ENCODE assay signal across 1 cellular context in the genomic region with DNA sequence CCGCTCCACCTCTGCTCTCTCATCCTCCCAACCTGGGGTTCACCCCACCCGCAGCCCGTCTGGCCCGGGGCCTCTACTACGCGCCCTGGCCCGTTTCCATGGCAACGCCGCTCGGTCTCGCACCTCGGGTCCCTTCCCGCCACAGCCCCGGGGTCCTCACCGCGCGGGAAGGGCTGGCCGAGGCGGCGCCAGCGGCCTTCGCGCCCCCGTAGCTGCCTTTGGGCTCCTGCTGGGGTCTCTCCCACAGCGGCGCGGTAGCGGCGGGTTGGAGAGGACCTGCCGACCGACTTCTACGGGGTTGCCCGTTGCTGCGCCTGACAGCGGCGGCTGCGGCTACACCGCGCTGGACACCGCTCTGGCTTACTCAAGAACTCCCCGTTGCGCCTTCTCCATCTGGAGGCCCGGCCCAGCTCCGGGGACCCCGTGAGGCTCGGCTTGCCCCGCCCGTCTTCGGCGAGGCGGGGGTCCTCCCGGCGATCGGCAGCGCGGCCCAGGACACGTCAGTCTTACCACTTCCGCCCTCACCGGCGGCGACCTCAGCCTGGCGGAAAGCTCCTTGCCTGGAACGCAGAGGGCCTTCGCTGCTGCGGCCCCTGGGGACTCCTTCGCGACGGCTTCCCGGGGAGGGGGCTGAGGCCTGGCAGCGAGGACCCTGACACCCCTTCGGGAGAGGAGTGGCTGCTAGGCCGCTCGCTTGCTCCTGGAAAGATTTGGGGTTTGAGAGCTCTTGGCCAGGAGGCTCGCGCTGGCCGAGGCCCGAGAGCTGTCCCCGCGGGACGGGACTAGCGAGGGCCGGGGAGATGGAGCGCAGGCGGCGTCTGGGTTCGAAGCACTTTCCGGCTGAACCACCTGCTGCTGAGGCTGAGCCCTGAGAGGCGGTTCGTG.
A peak's percentile ranks its signal among the peaks of the same experiment; 100 is the strongest.
TF ChIP-seq lines count a peak whose summit lies in the region.

A gene with protein sequence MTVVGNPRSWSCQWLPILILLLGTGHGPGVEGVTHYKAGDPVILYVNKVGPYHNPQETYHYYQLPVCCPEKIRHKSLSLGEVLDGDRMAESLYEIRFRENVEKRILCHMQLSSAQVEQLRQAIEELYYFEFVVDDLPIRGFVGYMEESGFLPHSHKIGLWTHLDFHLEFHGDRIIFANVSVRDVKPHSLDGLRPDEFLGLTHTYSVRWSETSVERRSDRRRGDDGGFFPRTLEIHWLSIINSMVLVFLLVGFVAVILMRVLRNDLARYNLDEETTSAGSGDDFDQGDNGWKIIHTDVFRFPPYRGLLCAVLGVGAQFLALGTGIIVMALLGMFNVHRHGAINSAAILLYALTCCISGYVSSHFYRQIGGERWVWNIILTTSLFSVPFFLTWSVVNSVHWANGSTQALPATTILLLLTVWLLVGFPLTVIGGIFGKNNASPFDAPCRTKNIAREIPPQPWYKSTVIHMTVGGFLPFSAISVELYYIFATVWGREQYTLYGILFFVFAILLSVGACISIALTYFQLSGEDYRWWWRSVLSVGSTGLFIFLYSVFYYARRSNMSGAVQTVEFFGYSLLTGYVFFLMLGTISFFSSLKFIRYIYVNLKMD (minus strand): TSS at position 256 of the 885 bp plus-strand sequence. CDS start 422 bp downstream, outside the sequence.

TF ChIP-seq in HepG2, 621 proteins besides CTCF, POLR2A, EP300 and RAD21 (continued from another document and continues in another):
- TF ChIP-seq, protein P1, sequence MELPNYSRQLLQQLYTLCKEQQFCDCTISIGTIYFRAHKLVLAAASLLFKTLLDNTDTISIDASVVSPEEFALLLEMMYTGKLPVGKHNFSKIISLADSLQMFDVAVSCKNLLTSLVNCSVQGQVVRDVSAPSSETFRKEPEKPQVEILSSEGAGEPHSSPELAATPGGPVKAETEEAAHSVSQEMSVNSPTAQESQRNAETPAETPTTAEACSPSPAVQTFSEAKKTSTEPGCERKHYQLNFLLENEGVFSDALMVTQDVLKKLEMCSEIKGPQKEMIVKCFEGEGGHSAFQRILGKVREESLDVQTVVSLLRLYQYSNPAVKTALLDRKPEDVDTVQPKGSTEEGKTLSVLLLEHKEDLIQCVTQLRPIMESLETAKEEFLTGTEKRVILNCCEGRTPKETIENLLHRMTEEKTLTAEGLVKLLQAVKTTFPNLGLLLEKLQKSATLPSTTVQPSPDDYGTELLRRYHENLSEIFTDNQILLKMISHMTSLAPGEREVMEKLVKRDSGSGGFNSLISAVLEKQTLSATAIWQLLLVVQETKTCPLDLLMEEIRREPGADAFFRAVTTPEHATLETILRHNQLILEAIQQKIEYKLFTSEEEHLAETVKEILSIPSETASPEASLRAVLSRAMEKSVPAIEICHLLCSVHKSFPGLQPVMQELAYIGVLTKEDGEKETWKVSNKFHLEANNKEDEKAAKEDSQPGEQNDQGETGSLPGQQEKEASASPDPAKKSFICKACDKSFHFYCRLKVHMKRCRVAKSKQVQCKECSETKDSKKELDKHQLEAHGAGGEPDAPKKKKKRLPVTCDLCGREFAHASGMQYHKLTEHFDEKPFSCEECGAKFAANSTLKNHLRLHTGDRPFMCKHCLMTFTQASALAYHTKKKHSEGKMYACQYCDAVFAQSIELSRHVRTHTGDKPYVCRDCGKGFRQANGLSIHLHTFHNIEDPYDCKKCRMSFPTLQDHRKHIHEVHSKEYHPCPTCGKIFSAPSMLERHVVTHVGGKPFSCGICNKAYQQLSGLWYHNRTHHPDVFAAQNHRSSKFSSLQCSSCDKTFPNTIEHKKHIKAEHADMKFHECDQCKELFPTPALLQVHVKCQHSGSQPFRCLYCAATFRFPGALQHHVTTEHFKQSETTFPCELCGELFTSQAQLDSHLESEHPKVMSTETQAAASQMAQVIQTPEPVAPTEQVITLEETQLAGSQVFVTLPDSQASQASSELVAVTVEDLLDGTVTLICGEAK (IDR thresholded peaks at IDR 0.05) = no peak; the same call in 1 of the 2 replicates
- TF ChIP-seq, protein P1 (CRISPR knock-in tag; IDR thresholded peaks at IDR 0.05) = peak; percentile 92
- TF ChIP-seq KMT2B (CRISPR knock-in tag; IDR thresholded peaks at IDR 0.05) = peak; percentile 100
- no peak for TF ChIP-seq SP1 (IDR thresholded peaks at IDR 0.05)
- TF ChIP-seq SP1 (CRISPR knock-in tag; IDR thresholded peaks at IDR 0.05) = peak; percentile 88
- peak; percentile 94 for TF ChIP-seq ZFAT (CRISPR knock-in tag; conservative IDR thresholded peaks at IDR 0.05)
- peak; percentile 100 for TF ChIP-seq ZNF747 (CRISPR knock-in tag; IDR thresholded peaks at IDR 0.05; ENCODE audit: borderline replicate concordance)
- TF ChIP-seq THYN1 (CRISPR knock-in tag; IDR thresholded peaks at IDR 0.05; ENCODE audit: borderline replicate concordance, low read depth) = peak; percentile 90; the same call in 1 of the 2 replicates
- no peak for TF ChIP-seq CEBPB (IDR thresholded peaks at IDR 0.05; ENCODE audit: borderline replicate concordance, low read depth, low read length)
- no peak for TF ChIP-seq PHF20 (CRISPR knock-in tag; IDR thresholded peaks at IDR 0.05)
- no peak for TF ChIP-seq SKIL (CRISPR knock-in tag; IDR thresholded peaks at IDR 0.05; ENCODE audit: borderline replicate concordance)
- TF ChIP-seq, protein P2, sequence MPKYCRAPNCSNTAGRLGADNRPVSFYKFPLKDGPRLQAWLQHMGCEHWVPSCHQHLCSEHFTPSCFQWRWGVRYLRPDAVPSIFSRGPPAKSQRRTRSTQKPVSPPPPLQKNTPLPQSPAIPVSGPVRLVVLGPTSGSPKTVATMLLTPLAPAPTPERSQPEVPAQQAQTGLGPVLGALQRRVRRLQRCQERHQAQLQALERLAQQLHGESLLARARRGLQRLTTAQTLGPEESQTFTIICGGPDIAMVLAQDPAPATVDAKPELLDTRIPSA (CRISPR knock-in tag; IDR thresholded peaks at IDR 0.05; ENCODE audit: borderline replicate concordance) = peak; percentile 99
- peak; percentile 88; the same call in 1 of the 2 replicates for TF ChIP-seq ZNF180 (CRISPR knock-in tag; IDR thresholded peaks at IDR 0.05; ENCODE audit: borderline replicate concordance, low read depth)
- TF ChIP-seq PHF21A (CRISPR knock-in tag; IDR thresholded peaks at IDR 0.05) = no peak
- TF ChIP-seq DPF2 (CRISPR knock-in tag; IDR thresholded peaks at IDR 0.05; ENCODE audit: borderline replicate concordance, low read depth) = peak; percentile 73; the same call in 1 of the 2 replicates
- TF ChIP-seq RNF2 (conservative IDR thresholded peaks at IDR 0.05; ENCODE audit: low read depth) = peak; percentile 100
- TF ChIP-seq, protein P3, sequence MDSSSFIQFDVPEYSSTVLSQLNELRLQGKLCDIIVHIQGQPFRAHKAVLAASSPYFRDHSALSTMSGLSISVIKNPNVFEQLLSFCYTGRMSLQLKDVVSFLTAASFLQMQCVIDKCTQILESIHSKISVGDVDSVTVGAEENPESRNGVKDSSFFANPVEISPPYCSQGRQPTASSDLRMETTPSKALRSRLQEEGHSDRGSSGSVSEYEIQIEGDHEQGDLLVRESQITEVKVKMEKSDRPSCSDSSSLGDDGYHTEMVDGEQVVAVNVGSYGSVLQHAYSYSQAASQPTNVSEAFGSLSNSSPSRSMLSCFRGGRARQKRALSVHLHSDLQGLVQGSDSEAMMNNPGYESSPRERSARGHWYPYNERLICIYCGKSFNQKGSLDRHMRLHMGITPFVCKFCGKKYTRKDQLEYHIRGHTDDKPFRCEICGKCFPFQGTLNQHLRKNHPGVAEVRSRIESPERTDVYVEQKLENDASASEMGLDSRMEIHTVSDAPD (CRISPR knock-in tag; IDR thresholded peaks at IDR 0.05) = peak; percentile 97
- TF ChIP-seq ZFP36L1 (CRISPR knock-in tag; IDR thresholded peaks at IDR 0.05) = peak; percentile 86
- TF ChIP-seq PCBP1 (IDR thresholded peaks at IDR 0.05; ENCODE audit: borderline replicate concordance, low read depth, low read length) = peak; percentile 99
- peak; percentile 89; the same call in 1 of the 2 replicates for TF ChIP-seq SP140L (CRISPR knock-in tag; IDR thresholded peaks at IDR 0.05; ENCODE audit: borderline replicate concordance)
- TF ChIP-seq PBX3 (CRISPR knock-in tag; IDR thresholded peaks at IDR 0.05; ENCODE audit: borderline replicate concordance) = peak; percentile 93
- TF ChIP-seq ZNF570 (CRISPR knock-in tag; IDR thresholded peaks at IDR 0.05; ENCODE audit: borderline replicate concordance) = peak; percentile 99
- TF ChIP-seq ZNF263 (CRISPR knock-in tag; IDR thresholded peaks at IDR 0.05) = peak; percentile 80
- peak; percentile 85 for TF ChIP-seq RFXANK (CRISPR knock-in tag; IDR thresholded peaks at IDR 0.05)
- peak; percentile 99 for TF ChIP-seq XBP1 (CRISPR knock-in tag; IDR thresholded peaks at IDR 0.05)
- TF ChIP-seq ZMYM2 (CRISPR knock-in tag; IDR thresholded peaks at IDR 0.05) = peak; percentile 93
- TF ChIP-seq ZNF317 (CRISPR knock-in tag; IDR thresholded peaks at IDR 0.05) = peak; percentile 91
- TF ChIP-seq ZNF446 (CRISPR knock-in tag; IDR thresholded peaks at IDR 0.05) = peak; percentile 98
- TF ChIP-seq ZIK1 (CRISPR knock-in tag; IDR thresholded peaks at IDR 0.05; ENCODE audit: borderline replicate concordance, low read depth) = peak; percentile 94
- no peak for TF ChIP-seq RAD51 (IDR thresholded peaks at IDR 0.05; ENCODE audit: borderline replicate concordance)
- peak; percentile 80 for TF ChIP-seq HOXD1 (CRISPR knock-in tag; IDR thresholded peaks at IDR 0.05)
- TF ChIP-seq FOXK2 (IDR thresholded peaks at IDR 0.05) = no peak
- peak; percentile 96 for TF ChIP-seq MYNN (CRISPR knock-in tag; IDR thresholded peaks at IDR 0.05; ENCODE audit: low read depth)
- TF ChIP-seq, protein P4, sequence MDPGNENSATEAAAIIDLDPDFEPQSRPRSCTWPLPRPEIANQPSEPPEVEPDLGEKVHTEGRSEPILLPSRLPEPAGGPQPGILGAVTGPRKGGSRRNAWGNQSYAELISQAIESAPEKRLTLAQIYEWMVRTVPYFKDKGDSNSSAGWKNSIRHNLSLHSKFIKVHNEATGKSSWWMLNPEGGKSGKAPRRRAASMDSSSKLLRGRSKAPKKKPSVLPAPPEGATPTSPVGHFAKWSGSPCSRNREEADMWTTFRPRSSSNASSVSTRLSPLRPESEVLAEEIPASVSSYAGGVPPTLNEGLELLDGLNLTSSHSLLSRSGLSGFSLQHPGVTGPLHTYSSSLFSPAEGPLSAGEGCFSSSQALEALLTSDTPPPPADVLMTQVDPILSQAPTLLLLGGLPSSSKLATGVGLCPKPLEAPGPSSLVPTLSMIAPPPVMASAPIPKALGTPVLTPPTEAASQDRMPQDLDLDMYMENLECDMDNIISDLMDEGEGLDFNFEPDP (CRISPR knock-in tag; conservative IDR thresholded peaks at IDR 0.05) = no peak; the same call in 1 of the 2 replicates
- TF ChIP-seq PLRG1 (conservative IDR thresholded peaks at IDR 0.05) = no peak
- peak; percentile 92 for TF ChIP-seq RXRA (CRISPR knock-in tag; IDR thresholded peaks at IDR 0.05)
- TF ChIP-seq, protein P5, sequence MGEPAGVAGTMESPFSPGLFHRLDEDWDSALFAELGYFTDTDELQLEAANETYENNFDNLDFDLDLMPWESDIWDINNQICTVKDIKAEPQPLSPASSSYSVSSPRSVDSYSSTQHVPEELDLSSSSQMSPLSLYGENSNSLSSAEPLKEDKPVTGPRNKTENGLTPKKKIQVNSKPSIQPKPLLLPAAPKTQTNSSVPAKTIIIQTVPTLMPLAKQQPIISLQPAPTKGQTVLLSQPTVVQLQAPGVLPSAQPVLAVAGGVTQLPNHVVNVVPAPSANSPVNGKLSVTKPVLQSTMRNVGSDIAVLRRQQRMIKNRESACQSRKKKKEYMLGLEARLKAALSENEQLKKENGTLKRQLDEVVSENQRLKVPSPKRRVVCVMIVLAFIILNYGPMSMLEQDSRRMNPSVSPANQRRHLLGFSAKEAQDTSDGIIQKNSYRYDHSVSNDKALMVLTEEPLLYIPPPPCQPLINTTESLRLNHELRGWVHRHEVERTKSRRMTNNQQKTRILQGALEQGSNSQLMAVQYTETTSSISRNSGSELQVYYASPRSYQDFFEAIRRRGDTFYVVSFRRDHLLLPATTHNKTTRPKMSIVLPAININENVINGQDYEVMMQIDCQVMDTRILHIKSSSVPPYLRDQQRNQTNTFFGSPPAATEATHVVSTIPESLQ (CRISPR knock-in tag; conservative IDR thresholded peaks at IDR 0.05) = no peak; the same call in 1 of the 2 replicates
